ENCODE assay signal across 23 cellular contexts in the genomic region with DNA sequence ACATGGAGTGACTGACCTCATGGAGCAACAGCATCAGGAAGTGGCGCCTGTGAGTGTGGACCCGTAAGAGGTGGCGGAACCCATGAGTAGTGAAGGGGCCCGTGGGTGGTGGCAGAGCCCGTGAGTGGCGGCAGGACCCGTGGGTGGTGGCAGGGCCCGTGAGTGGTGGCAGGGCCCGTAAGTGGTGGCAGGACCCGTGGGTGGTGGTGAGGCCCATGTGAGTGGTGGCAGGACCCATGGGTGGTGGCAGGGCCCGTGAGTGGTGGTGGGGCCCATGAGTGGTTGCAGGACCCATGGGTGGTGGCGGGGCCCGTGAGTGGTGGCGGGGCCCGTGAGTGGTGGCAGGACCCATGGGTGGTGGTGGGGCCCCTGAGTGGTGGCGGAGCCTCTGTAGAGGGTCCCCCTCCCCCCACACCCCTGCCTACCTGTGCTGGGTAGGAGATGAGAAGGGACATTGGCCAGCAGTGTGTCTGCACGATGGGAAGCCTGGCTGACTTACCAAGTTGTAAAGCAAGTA.
"Had no signal": no experiment of that assay in that cellular context is flagged by ENCODE, and none has a peak within 500 bp of the region (broad histone marks: within the 10 kb centered on the region; RNA-seq: fewer than 3 reads in every experiment).

No MANE protein-coding gene starts in this region.

- H3K27me3 ChIP-seq: foreskin keratinocyte, gastroesophageal sphincter, heart left ventricle, hepatocyte, left lung, ovary, sigmoid colon, testis, tibial artery had no signal

- H3K36me3 Mint-ChIP-seq: stimulated activated naive B cell treated with anti-CD40 and anti-IgM and Interleukin-4, amounts not matched to agents 10 μg/mL and 1 μg/mL and 100 μg/mL, for 72 hours; type B pancreatic cell had no signal

- H3K4me3 Mint-ChIP-seq: effector memory CD8-positive, alpha-beta T cell; nephron progenitor cell; stimulated activated naive B cell treated with anti-CD40 and anti-IgM and Interleukin-4, amounts not matched to agents 10 μg/mL and 1 μg/mL and 100 μg/mL, for 72 hours; type B pancreatic cell had no signal

- DNase-seq: caudate nucleus; cerebellar nuclear complex; cortex of kidney; effector memory CD8-positive, alpha-beta T cell; foreskin keratinocyte; heart left ventricle; kidney; left lung; nephron progenitor cell; occipital lobe; ovary; posterior cingulate gyrus; psoas muscle; right cardiac atrium; sigmoid colon; stimulated activated CD4-positive, alpha-beta T cell treated with anti-CD3 and anti-CD28 coated beads, Interleukin-4, amount 100 ng/mL, for 4 hours; stimulated activated naive B cell treated with anti-CD40 and anti-IgM and Interleukin-4, amounts not matched to agents 10 μg/mL and 1 μg/mL and 100 μg/mL, for 72 hours; substantia nigra; testis; tibial artery had no signal

- H3K4me3 ChIP-seq: gastroesophageal sphincter, heart left ventricle, hepatocyte, left lung, ovary, psoas muscle, sigmoid colon, testis, tibial artery had no signal

- H3K36me3 ChIP-seq: gastroesophageal sphincter, heart left ventricle, left lung, ovary, sigmoid colon, tibial artery had no signal

- H3K27me3 Mint-ChIP-seq: effector memory CD8-positive, alpha-beta T cell; stimulated activated naive B cell treated with anti-CD40 and anti-IgM and Interleukin-4, amounts not matched to agents 10 μg/mL and 1 μg/mL and 100 μg/mL, for 72 hours; type B pancreatic cell had no signal

- H3K9me3 ChIP-seq: testis had no signal

- H3K27ac ChIP-seq: foreskin keratinocyte, gastroesophageal sphincter, heart left ventricle, hepatocyte, left lung, ovary, psoas muscle, sigmoid colon, testis, tibial artery had no signal

- H3K4me1 Mint-ChIP-seq: nephron progenitor cell; stimulated activated naive B cell treated with anti-CD40 and anti-IgM and Interleukin-4, amounts not matched to agents 10 μg/mL and 1 μg/mL and 100 μg/mL, for 72 hours had no signal

- H3K4me1 ChIP-seq: foreskin keratinocyte, gastroesophageal sphincter, heart left ventricle, left lung, psoas muscle, sigmoid colon, testis, tibial artery had no signal

- H3K27ac Mint-ChIP-seq: effector memory CD8-positive, alpha-beta T cell; nephron progenitor cell; stimulated activated naive B cell treated with anti-CD40 and anti-IgM and Interleukin-4, amounts not matched to agents 10 μg/mL and 1 μg/mL and 100 μg/mL, for 72 hours; type B pancreatic cell had no signal

- ATAC-seq: effector memory CD8-positive, alpha-beta T cell; foreskin keratinocyte; gastroesophageal sphincter; heart left ventricle; left lung; psoas muscle; right cardiac atrium; stimulated activated naive B cell treated with anti-CD40 and anti-IgM and Interleukin-4, amounts not matched to agents 10 μg/mL and 1 μg/mL and 100 μg/mL, for 72 hours had no signal
